24 cellular contexts compared by ENCODE assay signal in the genomic region with DNA sequence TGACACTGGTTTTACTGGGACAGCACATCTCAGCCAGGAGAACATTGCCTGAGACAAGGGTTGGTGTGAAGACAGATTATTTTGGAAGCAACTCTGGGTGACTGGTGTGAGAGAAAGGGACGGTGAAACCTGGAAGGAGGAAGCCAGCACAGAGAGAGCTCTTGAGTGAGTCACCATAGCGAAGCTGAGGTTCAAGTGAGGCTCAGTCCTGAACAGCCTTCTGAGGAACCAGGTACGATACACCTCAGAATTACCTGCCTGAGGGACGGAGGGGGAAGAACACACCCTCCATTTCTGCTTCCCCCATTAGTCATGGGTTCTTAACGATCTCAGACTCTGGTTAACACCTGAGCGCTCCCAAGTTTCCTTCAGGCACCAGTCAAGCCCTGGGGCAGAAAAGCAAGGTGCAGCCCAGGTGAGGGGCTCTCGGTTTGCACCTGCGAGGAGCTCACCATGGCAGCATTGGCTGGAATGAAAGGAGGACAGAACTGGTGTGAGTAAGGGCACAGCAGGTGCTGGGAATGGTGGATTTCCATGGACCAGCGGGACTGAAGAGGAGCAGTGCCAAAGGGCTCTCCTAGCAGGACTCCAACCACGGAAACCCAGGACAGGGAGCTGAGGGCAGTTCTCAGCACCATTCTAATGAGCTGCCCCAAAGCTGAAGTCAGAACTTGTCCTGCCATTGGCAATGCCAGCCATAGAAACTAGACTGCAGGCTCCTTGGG.
DNase-seq lines count a peak whose midpoint lies in the region; ATAC-seq, FAIRE-seq and TF ChIP-seq lines count a peak whose summit lies in the region.
"Had no signal": no experiment of that assay in that cellular context is flagged by ENCODE, and none has a peak within 500 bp of the region (broad histone marks: within the 10 kb centered on the region; RNA-seq: fewer than 3 reads in every experiment).

No MANE protein-coding gene starts in this region.

- no peak overlapping the region for H3K27ac ChIP-seq in foreskin keratinocyte
- no peak overlapping the region for H3K27ac ChIP-seq in naive thymus-derived CD4-positive, alpha-beta T cell (ENCODE audit: low read depth, low read length)
- H3K27ac ChIP-seq: A549, C4-2B, GM23248 had no signal

- no peak overlapping the region for H3K4me3 ChIP-seq in bronchial epithelial cell (ENCODE audit: low read depth, low read length)
- no peak overlapping the region for H3K4me3 ChIP-seq in naive thymus-derived CD4-positive, alpha-beta T cell (ENCODE audit: low read length)
- no peak overlapping the region for H3K4me3 ChIP-seq in MG63
- H3K4me3 ChIP-seq: A549, GM23248 had no signal

- H3K36me3 ChIP-seq in bronchial epithelial cell (ENCODE audit: control insufficient read depth, insufficient read depth, low read length) (no peaks in the 10 kb centered on the region), MG63 (no peaks in the 10 kb centered on the region)
- no peaks in the 10 kb centered on the region for H3K36me3 ChIP-seq in naive thymus-derived CD4-positive, alpha-beta T cell (ENCODE audit: control insufficient read depth in 2 of 3, insufficient read depth in 3 of 3, low read length in 3 of 3)
- H3K36me3 ChIP-seq: BE2C had no signal

- DNase-seq in bronchial epithelial cell (ENCODE audit: low read depth) (no peak), foreskin keratinocyte (peak in 1 of 2 donors; percentile 34), C1 segment of cervical spinal cord (lab: John Stamatoyannopoulos, UW) (no peak), activated T-cell treated with anti-CD3 and anti-CD28 coated beads for 4 hours (no peak), MG63 (no peak), RPMI8226 (no peak)
- no peak for DNase-seq in naive thymus-derived CD4-positive, alpha-beta T cell
- DNase-seq: 8988T; ACHN; AML-193; BE2C; Caco-2; CD4-positive, CD25-positive, alpha-beta regulatory T cell; CD8-positive, alpha-beta T cell; DMS153; DND-41; GM23248; H7; HCEC 1CT had no signal

- H3K4me1 Mint-ChIP-seq in naive thymus-derived CD4-positive, alpha-beta T cell, result no peaks in the 10 kb centered on the region
- H3K4me1 Mint-ChIP-seq: CD4-positive, CD25-positive, alpha-beta regulatory T cell had no signal

- POLR2A ChIA-PET in naive thymus-derived CD4-positive, alpha-beta T cell (lab: Charles Lee), result no interaction called here

- no peaks in the 10 kb centered on the region for H3K9me3 ChIP-seq in naive thymus-derived CD4-positive, alpha-beta T cell (ENCODE audit: control insufficient read depth in 2 of 3, low read length in 3 of 3)
- no peaks in the 10 kb centered on the region for H3K9me3 ChIP-seq in MG63
- H3K9me3 ChIP-seq: A549, BE2C, Caco-2 had no signal

- no peaks in the 10 kb centered on the region for H3K27me3 ChIP-seq in bronchial epithelial cell (ENCODE audit: control insufficient read depth, insufficient read depth, low read length)
- no peaks in the 10 kb centered on the region for H3K27me3 ChIP-seq in foreskin keratinocyte
- no peaks in the 10 kb centered on the region for H3K27me3 ChIP-seq in naive thymus-derived CD4-positive, alpha-beta T cell (ENCODE audit: control insufficient read depth in 2 of 2, insufficient read depth in 2 of 2, low read length in 2 of 2)
- no peaks in the 10 kb centered on the region for H3K27me3 ChIP-seq in MG63

- CTCF ChIA-PET in naive thymus-derived CD4-positive, alpha-beta T cell (lab: Charles Lee), result no interaction called here

- intact Hi-C loops in naive thymus-derived CD4-positive, alpha-beta T cell (cut with micrococcal nuclease), result no loop called here

- no peaks in the 10 kb centered on the region for H3K36me3 Mint-ChIP-seq in naive thymus-derived CD4-positive, alpha-beta T cell
- H3K36me3 Mint-ChIP-seq: CD4-positive, CD25-positive, alpha-beta regulatory T cell; CD8-positive, alpha-beta T cell had no signal

- H3K9me3 Mint-ChIP-seq in naive thymus-derived CD4-positive, alpha-beta T cell, result peaks cover 0 to 3% (median 0%) of the 10 kb centered on the region in 11 donors
- H3K9me3 Mint-ChIP-seq: CD8-positive, alpha-beta T cell had no signal

- FAIRE-seq in bronchial epithelial cell (lab: Jason Lieb, UNC), result peak; percentile 92
- FAIRE-seq: A549, G401.6, GM19239, H1 had no signal

- H3K27me3 Mint-ChIP-seq in naive thymus-derived CD4-positive, alpha-beta T cell, result peaks cover 0 to 25% (median 12%) of the 10 kb centered on the region in 5 donors
- H3K27me3 Mint-ChIP-seq: CD4-positive, CD25-positive, alpha-beta regulatory T cell had no signal

- H3K27ac Mint-ChIP-seq in naive thymus-derived CD4-positive, alpha-beta T cell, result no peak overlapping the region
- H3K27ac Mint-ChIP-seq: CD4-positive, CD25-positive, alpha-beta regulatory T cell; CD8-positive, alpha-beta T cell had no signal

- H3K4me1 ChIP-seq in foreskin keratinocyte, result no peaks in the 10 kb centered on the region
- no peaks in the 10 kb centered on the region for H3K4me1 ChIP-seq in naive thymus-derived CD4-positive, alpha-beta T cell (ENCODE audit: control insufficient read depth in 2 of 2, insufficient read depth in 2 of 2, low read length in 2 of 2)
- H3K4me1 ChIP-seq: A549, BE2C, Caco-2 had no signal

- peak; percentile 61 for ATAC-seq in foreskin keratinocyte
- ATAC-seq in naive thymus-derived CD4-positive, alpha-beta T cell, result peak; percentile 22
- ATAC-seq: A549; CD8-positive, alpha-beta T cell had no signal

- H3K4me3 Mint-ChIP-seq in naive thymus-derived CD4-positive, alpha-beta T cell, result no peak overlapping the region
- H3K4me3 Mint-ChIP-seq: CD4-positive, CD25-positive, alpha-beta regulatory T cell; CD8-positive, alpha-beta T cell had no signal

- TF ChIP-seq CTCF in bronchial epithelial cell (IDR thresholded peaks at IDR 0.05; ENCODE audit: insufficient read depth, low read length, severe bottlenecking) (no peak), foreskin keratinocyte (conservative IDR thresholded peaks at IDR 0.05) (no peak)
